1 cellular context compared by ENCODE assay signal in the genomic region with DNA sequence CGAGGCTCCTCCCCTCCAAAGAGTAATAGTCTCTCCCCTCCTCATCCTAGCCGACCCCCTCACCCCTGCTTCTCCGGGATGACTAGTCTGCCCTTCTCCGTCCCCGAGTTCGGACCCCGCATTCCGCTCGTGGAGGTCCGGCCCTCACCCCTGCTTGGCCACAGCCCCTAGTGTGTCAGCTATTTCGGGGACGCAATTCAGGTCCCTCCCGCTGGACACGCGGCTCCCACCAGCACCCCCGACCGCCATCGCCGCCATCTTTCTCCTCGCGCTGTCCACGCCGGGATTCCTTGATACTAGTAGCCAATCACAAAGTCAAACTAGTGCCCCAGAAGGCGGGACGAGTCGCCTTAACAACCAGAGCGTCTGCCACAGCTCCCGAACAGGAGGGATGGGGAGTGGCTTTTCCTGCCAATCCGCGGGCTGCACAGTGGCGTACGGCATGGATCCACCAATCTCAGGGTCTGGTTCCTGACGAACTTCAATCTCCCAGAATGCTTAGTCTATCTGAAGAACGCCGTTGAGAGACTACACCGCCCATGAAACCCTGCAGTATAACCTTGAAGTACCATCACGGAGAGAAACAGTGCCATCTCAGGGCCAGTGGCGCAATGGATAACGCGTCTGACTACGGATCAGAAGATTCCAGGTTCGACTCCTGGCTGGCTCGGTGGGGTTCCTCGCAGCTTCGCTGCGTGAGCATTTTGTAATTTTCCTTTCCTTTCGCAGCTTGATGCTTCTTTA.
TF ChIP-seq lines count a peak whose summit lies in the region.

Gene PRMT5 (minus strand): TSS at position 273 of the 744 bp plus-strand sequence. CDS start 15 bp downstream, at position 258.

TF ChIP-seq in HEK293, 187 proteins besides CTCF, POLR2A, EP300 and RAD21 (continued from another document and continues in another):
- TF ChIP-seq REST (tag by site-specific recombination; IDR thresholded peaks at IDR 0.05) (peak; percentile 71), TRIM28 (IDR thresholded peaks at IDR 0.05; ENCODE audit: borderline replicate concordance, low read length) (no peak), ZNF433 (tag by site-specific recombination; IDR thresholded peaks at IDR 0.05; ENCODE audit: low read depth) (no peak), ZNF2 (tag by site-specific recombination; IDR thresholded peaks at IDR 0.05) (peak; percentile 71; the same call in 1 of the 2 replicates), KLF8 (tag by site-specific recombination; IDR thresholded peaks at IDR 0.05) (peak; percentile 70), ZNF202 (tag by site-specific recombination; IDR thresholded peaks at IDR 0.05; ENCODE audit: borderline replicate concordance) (no peak), GLIS2 (tag by site-specific recombination; IDR thresholded peaks at IDR 0.05) (no peak), PRDM4 (tag by site-specific recombination; IDR thresholded peaks at IDR 0.05) (no peak), ZNF341 (tag by site-specific recombination; IDR thresholded peaks at IDR 0.05; ENCODE audit: low read depth) (peak; percentile 63), ZNF514 (tag by site-specific recombination; IDR thresholded peaks at IDR 0.05) (no peak), ZBTB20 (tag by site-specific recombination; IDR thresholded peaks at IDR 0.05) (0 out of 2 replicates have a peak, but pooled peaks have one; percentile 33), ZFHX2 (tag by site-specific recombination; conservative IDR thresholded peaks at IDR 0.05) (peak; percentile 35; the same call in 1 of the 2 replicates), ZNF785 (tag by site-specific recombination; IDR thresholded peaks at IDR 0.05) (0 out of 2 replicates have a peak, but pooled peaks have one; percentile 24), GFI1B (tag by site-specific recombination; IDR thresholded peaks at IDR 0.05) (0 out of 2 replicates have a peak, but pooled peaks have one; percentile 11), ZBTB17 (tag by site-specific recombination; IDR thresholded peaks at IDR 0.05) (peak; percentile 91), ZIC2 (tag by site-specific recombination; IDR thresholded peaks at IDR 0.05) (peak; percentile 81), WT1 (tag by site-specific recombination; IDR thresholded peaks at IDR 0.05) (0 out of 2 replicates have a peak, but pooled peaks have one; percentile 4), ZNF600 (tag by site-specific recombination; IDR thresholded peaks at IDR 0.05) (peak; percentile 38), ZNF16 (tag by site-specific recombination; IDR thresholded peaks at IDR 0.05; ENCODE audit: low read depth) (no peak), ZSCAN23 (tag by site-specific recombination; IDR thresholded peaks at IDR 0.05) (0 out of 2 replicates have a peak, but pooled peaks have one; percentile 16), ZNF610 (tag by site-specific recombination; IDR thresholded peaks at IDR 0.05; ENCODE audit: borderline replicate concordance) (peak; percentile 37; the same call in 1 of the 2 replicates), GLIS1 (tag by site-specific recombination; IDR thresholded peaks at IDR 0.05) (peak; percentile 71), ZNF280D (tag by site-specific recombination; IDR thresholded peaks at IDR 0.05) (no peak), ZNF747 (tag by site-specific recombination; IDR thresholded peaks at IDR 0.05) (no peak), ZNF121 (tag by site-specific recombination; IDR thresholded peaks at IDR 0.05) (no peak), REPIN1 (tag by site-specific recombination; IDR thresholded peaks at IDR 0.05; ENCODE audit: low read depth) (0 out of 2 replicates have a peak, but pooled peaks have one; percentile 75), ZNF175 (tag by site-specific recombination; IDR thresholded peaks at IDR 0.05) (no peak), ZNF660 (tag by site-specific recombination; IDR thresholded peaks at IDR 0.05) (peak; percentile 71), ELK4 (IDR thresholded peaks at IDR 0.05; ENCODE audit: borderline replicate concordance, low read depth, low read length) (no peak)
- TF ChIP-seq, protein P1, sequence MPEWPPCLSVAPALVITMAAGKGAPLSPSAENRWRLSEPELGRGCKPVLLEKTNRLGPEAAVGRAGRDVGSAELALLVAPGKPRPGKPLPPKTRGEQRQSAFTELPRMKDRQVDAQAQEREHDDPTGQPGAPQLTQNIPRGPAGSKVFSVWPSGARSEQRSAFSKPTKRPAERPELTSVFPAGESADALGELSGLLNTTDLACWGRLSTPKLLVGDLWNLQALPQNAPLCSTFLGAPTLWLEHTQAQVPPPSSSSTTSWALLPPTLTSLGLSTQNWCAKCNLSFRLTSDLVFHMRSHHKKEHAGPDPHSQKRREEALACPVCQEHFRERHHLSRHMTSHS (tag by site-specific recombination; IDR thresholded peaks at IDR 0.05): no peak
- TF ChIP-seq, protein P2, sequence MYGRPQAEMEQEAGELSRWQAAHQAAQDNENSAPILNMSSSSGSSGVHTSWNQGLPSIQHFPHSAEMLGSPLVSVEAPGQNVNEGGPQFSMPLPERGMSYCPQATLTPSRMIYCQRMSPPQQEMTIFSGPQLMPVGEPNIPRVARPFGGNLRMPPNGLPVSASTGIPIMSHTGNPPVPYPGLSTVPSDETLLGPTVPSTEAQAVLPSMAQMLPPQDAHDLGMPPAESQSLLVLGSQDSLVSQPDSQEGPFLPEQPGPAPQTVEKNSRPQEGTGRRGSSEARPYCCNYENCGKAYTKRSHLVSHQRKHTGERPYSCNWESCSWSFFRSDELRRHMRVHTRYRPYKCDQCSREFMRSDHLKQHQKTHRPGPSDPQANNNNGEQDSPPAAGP (tag by site-specific recombination; IDR thresholded peaks at IDR 0.05): peak; percentile 85
- TF ChIP-seq, protein P3, sequence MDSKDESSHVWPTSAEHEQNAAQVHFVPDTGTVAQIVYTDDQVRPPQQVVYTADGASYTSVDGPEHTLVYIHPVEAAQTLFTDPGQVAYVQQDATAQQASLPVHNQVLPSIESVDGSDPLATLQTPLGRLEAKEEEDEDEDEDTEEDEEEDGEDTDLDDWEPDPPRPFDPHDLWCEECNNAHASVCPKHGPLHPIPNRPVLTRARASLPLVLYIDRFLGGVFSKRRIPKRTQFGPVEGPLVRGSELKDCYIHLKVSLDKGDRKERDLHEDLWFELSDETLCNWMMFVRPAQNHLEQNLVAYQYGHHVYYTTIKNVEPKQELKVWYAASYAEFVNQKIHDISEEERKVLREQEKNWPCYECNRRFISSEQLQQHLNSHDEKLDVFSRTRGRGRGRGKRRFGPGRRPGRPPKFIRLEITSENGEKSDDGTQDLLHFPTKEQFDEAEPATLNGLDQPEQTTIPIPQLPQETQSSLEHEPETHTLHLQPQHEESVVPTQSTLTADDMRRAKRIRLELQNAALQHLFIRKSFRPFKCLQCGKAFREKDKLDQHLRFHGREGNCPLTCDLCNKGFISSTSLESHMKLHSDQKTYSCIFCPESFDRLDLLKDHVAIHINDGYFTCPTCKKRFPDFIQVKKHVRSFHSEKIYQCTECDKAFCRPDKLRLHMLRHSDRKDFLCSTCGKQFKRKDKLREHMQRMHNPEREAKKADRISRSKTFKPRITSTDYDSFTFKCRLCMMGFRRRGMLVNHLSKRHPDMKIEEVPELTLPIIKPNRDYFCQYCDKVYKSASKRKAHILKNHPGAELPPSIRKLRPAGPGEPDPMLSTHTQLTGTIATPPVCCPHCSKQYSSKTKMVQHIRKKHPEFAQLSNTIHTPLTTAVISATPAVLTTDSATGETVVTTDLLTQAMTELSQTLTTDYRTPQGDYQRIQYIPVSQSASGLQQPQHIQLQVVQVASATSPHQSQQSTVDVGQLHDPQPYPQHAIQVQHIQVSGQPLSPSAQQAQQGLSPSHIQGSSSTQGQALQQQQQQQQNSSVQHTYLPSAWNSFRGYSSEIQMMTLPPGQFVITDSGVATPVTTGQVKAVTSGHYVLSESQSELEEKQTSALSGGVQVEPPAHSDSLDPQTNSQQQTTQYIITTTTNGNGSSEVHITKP (tag by site-specific recombination; IDR thresholded peaks at IDR 0.05): peak; percentile 81; the same call in 1 of the 2 replicates
- TF ChIP-seq, protein P4, sequence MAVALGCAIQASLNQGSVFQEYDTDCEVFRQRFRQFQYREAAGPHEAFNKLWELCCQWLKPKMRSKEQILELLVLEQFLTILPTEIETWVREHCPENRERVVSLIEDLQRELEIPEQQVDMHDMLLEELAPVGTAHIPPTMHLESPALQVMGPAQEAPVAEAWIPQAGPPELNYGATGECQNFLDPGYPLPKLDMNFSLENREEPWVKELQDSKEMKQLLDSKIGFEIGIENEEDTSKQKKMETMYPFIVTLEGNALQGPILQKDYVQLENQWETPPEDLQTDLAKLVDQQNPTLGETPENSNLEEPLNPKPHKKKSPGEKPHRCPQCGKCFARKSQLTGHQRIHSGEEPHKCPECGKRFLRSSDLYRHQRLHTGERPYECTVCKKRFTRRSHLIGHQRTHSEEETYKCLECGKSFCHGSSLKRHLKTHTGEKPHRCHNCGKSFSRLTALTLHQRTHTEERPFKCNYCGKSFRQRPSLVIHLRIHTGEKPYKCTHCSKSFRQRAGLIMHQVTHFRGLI (tag by site-specific recombination; IDR thresholded peaks at IDR 0.05): peak; percentile 62; the same call in 1 of the 2 replicates
- TF ChIP-seq, protein P5, sequence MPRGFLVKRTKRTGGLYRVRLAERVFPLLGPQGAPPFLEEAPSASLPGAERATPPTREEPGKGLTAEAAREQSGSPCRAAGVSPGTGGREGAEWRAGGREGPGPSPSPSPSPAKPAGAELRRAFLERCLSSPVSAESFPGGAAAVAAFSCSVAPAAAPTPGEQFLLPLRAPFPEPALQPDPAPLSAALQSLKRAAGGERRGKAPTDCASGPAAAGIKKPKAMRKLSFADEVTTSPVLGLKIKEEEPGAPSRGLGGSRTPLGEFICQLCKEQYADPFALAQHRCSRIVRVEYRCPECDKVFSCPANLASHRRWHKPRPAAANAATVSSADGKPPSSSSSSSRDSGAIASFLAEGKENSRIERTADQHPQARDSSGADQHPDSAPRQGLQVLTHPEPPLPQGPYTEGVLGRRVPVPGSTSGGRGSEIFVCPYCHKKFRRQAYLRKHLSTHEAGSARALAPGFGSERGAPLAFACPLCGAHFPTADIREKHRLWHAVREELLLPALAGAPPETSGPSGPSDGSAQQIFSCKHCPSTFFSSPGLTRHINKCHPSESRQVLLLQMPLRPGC (tag by site-specific recombination; IDR thresholded peaks at IDR 0.05): peak; percentile 51; the same call in 1 of the 2 replicates
